20 cellular contexts compared by ENCODE assay signal in the genomic region with DNA sequence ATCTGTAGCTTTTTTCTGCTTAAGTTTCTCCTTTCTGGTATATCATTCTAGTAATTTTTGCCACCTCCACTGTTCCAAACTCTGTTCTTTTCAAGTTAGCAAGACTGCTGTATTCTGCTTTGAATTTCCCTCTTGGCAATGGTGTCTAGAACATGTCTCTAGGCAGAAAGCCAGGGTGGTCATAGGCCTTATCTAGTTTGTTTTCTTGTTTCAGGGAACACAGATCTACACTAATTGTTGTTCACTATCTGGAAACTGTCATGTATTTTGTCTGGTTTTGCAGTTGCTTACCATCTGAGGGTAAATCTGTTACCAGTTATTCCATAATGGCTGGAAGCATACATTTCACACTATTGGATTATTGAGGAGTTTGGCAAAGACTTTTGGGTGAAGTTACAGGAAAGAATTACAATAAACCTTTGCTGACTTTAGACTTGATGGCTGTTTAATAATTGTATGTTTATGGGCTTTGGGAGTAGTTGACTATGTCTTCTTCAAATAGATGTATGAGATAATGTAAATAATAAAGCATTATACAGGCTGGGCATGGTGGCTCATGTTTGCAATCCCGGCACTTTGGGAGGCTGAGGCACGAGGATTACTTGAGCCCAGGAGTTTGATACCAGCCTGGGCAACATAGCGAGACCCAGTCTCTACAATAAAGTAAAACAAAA.
"Had no signal": no experiment of that assay in that cellular context is flagged by ENCODE, and none has a peak within 500 bp of the region (broad histone marks: within the 10 kb centered on the region; RNA-seq: fewer than 3 reads in every experiment).

No MANE protein-coding gene starts in this region.

- H3K27me3 ChIP-seq: esophagus muscularis mucosa, foreskin keratinocyte, neutrophil, upper lobe of right lung had no signal

- H3K36me3 Mint-ChIP-seq: natural killer cell had no signal

- DNase-seq: activated CD4-positive, alpha-beta T cell treated with anti-CD3 and anti-CD28 coated beads, Interleukin-2, amount 10 ng/mL, durations not matched to agents 24 days and 14 days; activated CD4-positive, CD25-positive, alpha-beta regulatory T cell; activated CD8-positive, alpha-beta memory T cell treated with anti-CD3 and anti-CD28 coated beads, Interleukin-2, amount 50 U/mL, for 4 hours; activated CD8-positive, alpha-beta T cell treated with anti-CD3 and anti-CD28 coated beads, Interleukin-2, amount 10 ng/mL, durations not matched to agents 7 days and 5 days; activated gamma-delta T cell treated with Interleukin-2 at 50 U/mL for 16 hours; activated naive CD8-positive, alpha-beta T cell treated with anti-CD3 and anti-CD28 coated beads, Interleukin-2, amount 10 ng/mL, durations not matched to agents 7 days and 5 days; aorta; foreskin keratinocyte; glutamatergic neuron; hypothalamus; mesendoderm; natural killer cell; retina; stimulated activated CD4-positive, alpha-beta T cell treated with anti-CD3 and anti-CD28 coated beads, Interleukin-15, amount 100 ng/mL, for 24 hours; stimulated activated CD4-positive, alpha-beta T cell treated with anti-CD3 and anti-CD28 coated beads, Interleukin-4, amount 100 ng/mL, for 1 hour; stimulated activated naive CD8-positive, alpha-beta T cell treated with anti-CD3 and anti-CD28 coated beads, Interleukin-15, amount 100 ng/mL, for 72 hours; upper lobe of right lung had no signal

- H3K27ac Mint-ChIP-seq: activated CD4-positive, alpha-beta T cell treated with anti-CD3 and anti-CD28 coated beads, Interleukin-2, amount 10 ng/mL, durations not matched to agents 24 days and 14 days; activated CD8-positive, alpha-beta T cell treated with anti-CD3 and anti-CD28 coated beads, Interleukin-2, amount 10 ng/mL, durations not matched to agents 7 days and 5 days; activated naive CD8-positive, alpha-beta T cell treated with anti-CD3 and anti-CD28 coated beads, Interleukin-2, amount 10 ng/mL, durations not matched to agents 7 days and 5 days; natural killer cell; stimulated activated naive CD8-positive, alpha-beta T cell treated with anti-CD3 and anti-CD28 coated beads, Interleukin-15, amount 100 ng/mL, for 72 hours had no signal

- H3K27ac ChIP-seq: esophagus muscularis mucosa, foreskin keratinocyte, neutrophil, parathyroid adenoma, upper lobe of right lung had no signal

- H3K4me3 ChIP-seq: esophagus muscularis mucosa, upper lobe of right lung had no signal

- H3K9me3 ChIP-seq: esophagus muscularis mucosa, neutrophil, upper lobe of right lung had no signal

- H3K4me3 Mint-ChIP-seq: activated CD4-positive, alpha-beta T cell treated with anti-CD3 and anti-CD28 coated beads, Interleukin-2, amount 10 ng/mL, durations not matched to agents 24 days and 14 days; activated CD8-positive, alpha-beta T cell treated with anti-CD3 and anti-CD28 coated beads, Interleukin-2, amount 10 ng/mL, durations not matched to agents 7 days and 5 days; activated naive CD8-positive, alpha-beta T cell treated with anti-CD3 and anti-CD28 coated beads, Interleukin-2, amount 10 ng/mL, durations not matched to agents 7 days and 5 days; natural killer cell; stimulated activated naive CD8-positive, alpha-beta T cell treated with anti-CD3 and anti-CD28 coated beads, Interleukin-15, amount 100 ng/mL, for 72 hours had no signal

- ATAC-seq: activated CD8-positive, alpha-beta T cell treated with anti-CD3 and anti-CD28 coated beads, Interleukin-2, amount 10 ng/mL, durations not matched to agents 7 days and 5 days; foreskin keratinocyte; natural killer cell; stimulated activated naive CD8-positive, alpha-beta T cell treated with anti-CD3 and anti-CD28 coated beads, Interleukin-15, amount 100 ng/mL, for 72 hours; upper lobe of right lung had no signal

- H3K4me1 ChIP-seq: foreskin keratinocyte, parathyroid adenoma, upper lobe of right lung had no signal

- H3K36me3 ChIP-seq: neutrophil, upper lobe of right lung had no signal

- H3K27me3 Mint-ChIP-seq: activated CD4-positive, alpha-beta T cell treated with anti-CD3 and anti-CD28 coated beads, Interleukin-2, amount 10 ng/mL, durations not matched to agents 24 days and 14 days; activated naive CD8-positive, alpha-beta T cell treated with anti-CD3 and anti-CD28 coated beads, Interleukin-2, amount 10 ng/mL, durations not matched to agents 7 days and 5 days; stimulated activated naive CD8-positive, alpha-beta T cell treated with anti-CD3 and anti-CD28 coated beads, Interleukin-15, amount 100 ng/mL, for 72 hours had no signal
